ENCODE assay signal across 8 cellular contexts in genomic region chrX:155026727-155027508, GRCh38. TPM values are rescaled to one million over a fixed set of nuclear protein-coding genes. Genes with fewer than 3 reads are reported as not detected.
DNase-seq lines count a peak whose midpoint lies in the region; ATAC-seq and TF ChIP-seq lines count a peak whose summit lies in the region.

FUNDC2 (plus strand) TSS chrX:155026844; CDS start chrX:155026939, 95 bp downstream.

- intact Hi-C loops in left cardiac atrium (cut with DNase I), result no loop called here
- intact Hi-C loops in prostate gland (cut with DNase I), result no loop called here

- TF ChIP-seq CTCF in prostate gland (IDR thresholded peaks at IDR 0.05), result no peak

- DNase-seq in NCI-H1694 treated with DMSO at 0.1 percent for 48 hours (lab: John Stamatoyannopoulos, UW), result peak; percentile 91
- DNase-seq in amniotic stem cell (lab: John Stamatoyannopoulos, UW), result peak; percentile 50
- DNase-seq in left cardiac atrium, result peak; percentile 95
- DNase-seq in prostate gland (ENCODE audit: low spot score), result peak; percentile 88
- peak; percentile 93 for DNase-seq in ureter (ENCODE audit: low spot score)

- H3K9me3 ChIP-seq in prostate gland, result no peaks in the 10 kb centered on the region

- H3K27ac ChIP-seq in prostate gland, result peak within 1 kb of the TSS; percentile 92 to 95

- H3K36me3 ChIP-seq in prostate gland, result no peaks in the 10 kb centered on the region

- no peaks in the 10 kb centered on the region for H3K4me1 ChIP-seq in prostate gland (replicated peaks)

- ATAC-seq in GM18499 (IDR thresholded peaks at IDR 0.05; ENCODE audit: insufficient read depth, unreplicated experiment) (peak; percentile 74), HG02938 (IDR thresholded peaks at IDR 0.05; ENCODE audit: unreplicated experiment) (peak; percentile 85), left cardiac atrium (peak; percentile 95)

- TF ChIP-seq POLR2A in prostate gland (IDR thresholded peaks at IDR 0.05), result peak; percentile 58

- H3K27ac Mint-ChIP-seq in T-helper 1 cell treated with Interleukin-12 subunit alpha and Interleukin-12 subunit beta and Interleukin-4 antibody, amounts not matched to agents 30 μg/mL and 1 μg/mL, for 36 hours, result peak within 1 kb of the TSS; percentile 95

- peak within 1 kb of the TSS; percentile 56 to 59 for H3K4me3 ChIP-seq in prostate gland

- peak within 1 kb of the TSS; percentile 83 for H3K4me3 Mint-ChIP-seq in T-helper 1 cell treated with Interleukin-12 subunit alpha and Interleukin-12 subunit beta and Interleukin-4 antibody, amounts not matched to agents 30 μg/mL and 1 μg/mL, for 36 hours

- under 1% methylated on average over 30 of the region's 82 CpGs for WGBS in prostate gland

- no peaks in the 10 kb centered on the region for H3K36me3 Mint-ChIP-seq in T-helper 1 cell treated with Interleukin-12 subunit alpha and Interleukin-12 subunit beta and Interleukin-4 antibody, amounts not matched to agents 30 μg/mL and 1 μg/mL, for 36 hours (ENCODE audit: low read depth)

- H3K9me3 Mint-ChIP-seq in T-helper 1 cell treated with Interleukin-12 subunit alpha and Interleukin-12 subunit beta and Interleukin-4 antibody, amounts not matched to agents 30 μg/mL and 1 μg/mL, for 36 hours, result no peaks in the 10 kb centered on the region

- peaks cover 22% of the 10 kb centered on the region for H3K27me3 Mint-ChIP-seq in T-helper 1 cell treated with Interleukin-12 subunit alpha and Interleukin-12 subunit beta and Interleukin-4 antibody, amounts not matched to agents 30 μg/mL and 1 μg/mL, for 36 hours (ENCODE audit: low read depth)

- no peaks in the 10 kb centered on the region for H3K27me3 ChIP-seq in prostate gland (replicated peaks; ENCODE audit: insufficient read depth)

- peaks cover 13% of the 10 kb centered on the region for H3K4me1 Mint-ChIP-seq in T-helper 1 cell treated with Interleukin-12 subunit alpha and Interleukin-12 subunit beta and Interleukin-4 antibody, amounts not matched to agents 30 μg/mL and 1 μg/mL, for 36 hours (ENCODE audit: low read depth)

RNA-seq across cellular contexts. Expression of gene FUNDC2, which starts in this region (rescaled TPM):
- total RNA-seq in left cardiac atrium (100 to 1,000 TPM; 268 to 283 TPM), prostate gland (10 to 100 TPM; 47.0 to 72.7 TPM), ureter (78.4 TPM)

Comparison
In these comparisons a context has a peak if more than half of its experiments do, and no peak if none do; other contexts are left out.
1. Peak in every context shown above with its lines: DNase-seq, ATAC-seq, H3K4me3 ChIP-seq and H3K27ac ChIP-seq.